In genomic region chr1:28508435-28508754, GRCh38 we compare ENCODE assay signal across 8 cellular contexts. TPM values are rescaled to one million over a fixed set of nuclear protein-coding genes. Genes with fewer than 3 reads are reported as not detected.
DNase-seq lines count a peak whose midpoint lies in the region; ATAC-seq and TF ChIP-seq lines count a peak whose summit lies in the region.

No MANE protein-coding gene starts in this region.

- TF ChIP-seq CTCF in AG10803 (conservative IDR thresholded peaks at IDR 0.05; ENCODE audit: low read length) (no peak), ascending aorta (IDR thresholded peaks at IDR 0.05) (no peak), mesothelial cell of epicardium (IDR thresholded peaks at IDR 0.05; ENCODE audit: unreplicated experiment) (no peak), WERI-Rb-1 (IDR thresholded peaks at IDR 0.05; ENCODE audit: low read depth, low read length) (no peak)

- H3K9me3 ChIP-seq in ascending aorta (no peaks in the 10 kb centered on the region), WERI-Rb-1 (ENCODE audit: severe bottlenecking) (no peaks in the 10 kb centered on the region)

- H3K4me1 Mint-ChIP-seq in IgD-negative memory B cell (peaks cover 43 to 55% (median 49%) of the 10 kb centered on the region in 3 donors), mesothelial cell of epicardium (peaks cover 57% of the 10 kb centered on the region)

- peak overlapping the region; percentile 95 for H3K4me3 ChIP-seq in AG10803 (ENCODE audit: low read length)
- H3K4me3 ChIP-seq in ascending aorta: peak overlapping the region; percentile 69 to 83
- H3K4me3 ChIP-seq in WERI-Rb-1 (ENCODE audit: low read depth, low read length): no peak overlapping the region

- DNase-seq in AG10803 (ENCODE audit: low read depth) (no peak), ascending aorta (ENCODE audit: low spot score in 2 of 2) (no peak), mesothelial cell of epicardium (ENCODE audit: low spot score in 2 of 2, unreplicated experiment in 2 of 2) (no peak), WERI-Rb-1 (no peak), NCI-H1436 treated with DMSO at 0.1 percent for 48 hours (lab: John Stamatoyannopoulos, UW) (no peak), epidermal melanocyte (ENCODE audit: insufficient read length, low spot score) (no peak)

- ATAC-seq in HG02981 (IDR thresholded peaks at IDR 0.05; ENCODE audit: unreplicated experiment): no peak

- H3K27me3 ChIP-seq in ascending aorta (no peaks in the 10 kb centered on the region), WERI-Rb-1 (ENCODE audit: insufficient read depth, low read depth, severe bottlenecking) (no peaks in the 10 kb centered on the region)

- H3K36me3 ChIP-seq in ascending aorta (peaks cover 44 to 51% of the 10 kb centered on the region in 2 donors), WERI-Rb-1 (peaks cover 58% of the 10 kb centered on the region)

- H3K4me1 ChIP-seq in ascending aorta: peaks cover 16 to 41% of the 10 kb centered on the region in 2 donors

- H3K27ac ChIP-seq in ascending aorta: peak overlapping the region; percentile 14 to 37
- H3K27ac ChIP-seq in WERI-Rb-1: no peak overlapping the region; the same call in 1 of the 2 replicates

- peaks cover 0 to 3% (median 0%) of the 10 kb centered on the region in 3 donors for H3K9me3 Mint-ChIP-seq in IgD-negative memory B cell
- no peaks in the 10 kb centered on the region for H3K9me3 Mint-ChIP-seq in mesothelial cell of epicardium

- no peaks in the 10 kb centered on the region for H3K27me3 Mint-ChIP-seq in IgD-negative memory B cell
- no peaks in the 10 kb centered on the region for H3K27me3 Mint-ChIP-seq in mesothelial cell of epicardium (ENCODE audit: low read depth)

- H3K27ac Mint-ChIP-seq in IgD-negative memory B cell (peak overlapping the region; percentile 20 to 91 (median 62)), mesothelial cell of epicardium (peak overlapping the region; percentile 98)

- peak overlapping the region; percentile 93 to 100 (median 96) for H3K4me3 Mint-ChIP-seq in IgD-negative memory B cell
- H3K4me3 Mint-ChIP-seq in mesothelial cell of epicardium: peak overlapping the region; percentile 95

- intact Hi-C loops in ascending aorta (cut with DNase I): loop anchor here (5.0 kb wide), 4 partner anchors 71 to 674 kb away; partner anchors contain the start of genes MED18 and SRSF4

- H3K36me3 Mint-ChIP-seq in IgD-negative memory B cell: peaks cover 16% of the 10 kb centered on the region
- peaks cover 39% of the 10 kb centered on the region for H3K36me3 Mint-ChIP-seq in mesothelial cell of epicardium

RNA-seq across cellular contexts. Expression of gene RCC1, which starts 2.6 kb away (rescaled TPM):
- 13.3 TPM for polyA plus RNA-seq in IgD-negative memory B cell
- total RNA-seq in ascending aorta (70.5 TPM), mesothelial cell of epicardium (30.6 to 33.7 TPM (median 31.9 TPM) in 3 replicates)

RNA-seq across cellular contexts. Expression of gene TRNAU1AP, which starts 44.5 kb away (rescaled TPM):
- polyA plus RNA-seq in IgD-negative memory B cell: 29.2 TPM
- 11.0 TPM for total RNA-seq in ascending aorta
- 23.3 to 25.5 TPM (median 25.0 TPM) in 3 replicates for total RNA-seq in mesothelial cell of epicardium
